ENCODE assay signal across 17 cellular contexts in the genomic region with DNA sequence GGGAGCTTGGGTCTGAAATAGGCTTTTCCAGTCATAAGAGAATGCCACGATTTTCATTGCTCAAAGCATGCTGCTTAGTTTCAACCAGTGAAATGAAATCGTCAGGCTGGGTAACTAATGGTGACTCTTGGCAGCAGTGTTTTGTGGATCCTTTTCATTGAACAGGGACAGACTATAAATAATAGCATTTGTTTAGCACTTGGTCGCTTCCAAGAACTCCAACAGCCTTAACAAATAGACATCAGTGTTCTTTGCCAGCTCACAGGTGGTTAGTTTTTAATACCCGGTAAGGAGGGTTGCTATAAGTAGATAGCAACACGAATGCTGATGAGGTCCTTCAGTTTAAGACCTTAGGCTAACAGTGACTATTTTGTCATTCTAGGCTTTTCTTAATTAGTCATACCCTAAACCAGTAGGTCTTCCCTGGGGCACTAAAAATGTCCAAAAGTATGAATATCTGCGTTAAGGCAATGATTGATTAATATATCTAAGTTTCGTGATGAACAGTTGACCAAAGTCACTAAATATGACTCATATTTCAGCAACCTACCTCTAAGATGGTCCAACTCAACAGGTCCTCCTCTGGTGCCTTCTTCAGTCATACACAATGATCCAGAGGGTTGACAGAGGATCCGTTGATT. TPM values are rescaled to one million over a fixed set of nuclear protein-coding genes. Genes with fewer than 3 reads are reported as not detected.
"Had no signal": no experiment of that assay in that cellular context is flagged by ENCODE, and none has a peak within 500 bp of the region (broad histone marks: within the 10 kb centered on the region; RNA-seq: fewer than 3 reads in every experiment).

No MANE protein-coding gene starts in this region.

- DNase-seq: activated CD4-positive, alpha-beta T cell treated with anti-CD3 and anti-CD28 coated beads, Interleukin-2, amount 10 ng/mL, durations not matched to agents 24 days and 14 days; activated CD8-positive, alpha-beta T cell treated with anti-CD3 and anti-CD28 coated beads for 36 hours; activated naive CD4-positive, alpha-beta T cell; activated T-cell treated with anti-CD3 and anti-CD28 coated beads, Interleukin-2, amount 50 U/mL, for 1 hour; body of pancreas; dorsolateral prefrontal cortex; endodermal cell; foreskin fibroblast; hypothalamus; posterior cingulate gyrus; retina; stimulated activated naive CD4-positive, alpha-beta T cell; thyroid gland had no signal

- H3K36me3 ChIP-seq: neutrophil, thyroid gland had no signal

- H3K9me3 ChIP-seq: body of pancreas, neutrophil, thyroid gland had no signal

- H3K27ac ChIP-seq: body of pancreas, dorsolateral prefrontal cortex, epithelial cell of prostate, neutrophil, thyroid gland had no signal

- H3K4me1 ChIP-seq: body of pancreas, thyroid gland had no signal

- H3K4me3 ChIP-seq: body of pancreas, dorsolateral prefrontal cortex, lung, thyroid gland had no signal

- H3K27me3 ChIP-seq: body of pancreas, neutrophil, thyroid gland had no signal

RNA-seq across cellular contexts. Expression of gene TP63, which starts 15.8 kb away (rescaled TPM):
- total RNA-seq: body of pancreas; endodermal cell; natural killer cell treated with Interleukin-12 subunit alpha and Interleukin-12 subunit beta and Interleukin-15 and Interleukin-18, amount 100 ng/mL, for 72 hours had no signal
